In genomic region chr2:172465417-172466334, GRCh38 we compare ENCODE assay signal across 8 cellular contexts. TPM values are rescaled to one million over a fixed set of nuclear protein-coding genes. Genes with fewer than 3 reads are reported as not detected.
DNase-seq lines count a peak whose midpoint lies in the region; ATAC-seq, FAIRE-seq and TF ChIP-seq lines count a peak whose summit lies in the region.

No MANE protein-coding gene starts in this region.

- H3K9me3 ChIP-seq in right atrium auricular region: no peaks in the 10 kb centered on the region

- peaks cover 0 to 32% of the 10 kb centered on the region in 2 donors for H3K4me1 ChIP-seq in right atrium auricular region

- H3K27me3 Mint-ChIP-seq in T-helper 1 cell treated with Interleukin-12 subunit alpha and Interleukin-12 subunit beta and Interleukin-4 antibody, amounts not matched to agents 30 μg/mL and 1 μg/mL, for 36 hours (ENCODE audit: low read depth): no peaks in the 10 kb centered on the region

- H3K36me3 Mint-ChIP-seq in T-helper 1 cell treated with Interleukin-12 subunit alpha and Interleukin-12 subunit beta and Interleukin-4 antibody, amounts not matched to agents 30 μg/mL and 1 μg/mL, for 36 hours (ENCODE audit: low read depth): peaks cover 17% of the 10 kb centered on the region

- peaks cover 55% of the 10 kb centered on the region for H3K4me1 Mint-ChIP-seq in T-helper 1 cell treated with Interleukin-12 subunit alpha and Interleukin-12 subunit beta and Interleukin-4 antibody, amounts not matched to agents 30 μg/mL and 1 μg/mL, for 36 hours (ENCODE audit: low read depth)

- DNase-seq in NCI-H146 treated with DMSO at 0.1 percent for 48 hours (lab: John Stamatoyannopoulos, UW; ENCODE audit: unreplicated experiment) (peak; percentile 76), amniotic stem cell (lab: John Stamatoyannopoulos, UW) (peak; percentile 49), right atrium auricular region (ENCODE audit: low spot score) (peak; percentile 75), sciatic nerve (ENCODE audit: low spot score) (peak; percentile 82)

- H3K27ac Mint-ChIP-seq in T-helper 1 cell treated with Interleukin-12 subunit alpha and Interleukin-12 subunit beta and Interleukin-4 antibody, amounts not matched to agents 30 μg/mL and 1 μg/mL, for 36 hours: peak overlapping the region; percentile 21

- no peaks in the 10 kb centered on the region for H3K36me3 ChIP-seq in right atrium auricular region

- TF ChIP-seq CTCF in right atrium auricular region (IDR thresholded peaks at IDR 0.05): peak; percentile 62 to 87

- intact Hi-C loops in sciatic nerve (cut with DNase I): loop anchor here (5.0 kb wide), 1 partner anchor 293 kb away; no protein-coding TSS in a partner anchor

- peak; percentile 90 for FAIRE-seq in A204.1 (lab: Jason Lieb, UNC)

- ATAC-seq in GM18520 (IDR thresholded peaks at IDR 0.05; ENCODE audit: unreplicated experiment) (peak; percentile 38), sciatic nerve (peak; percentile 81), HG03460 (IDR thresholded peaks at IDR 0.05; ENCODE audit: unreplicated experiment) (no peak)

- H3K27me3 ChIP-seq in right atrium auricular region: no peaks in the 10 kb centered on the region

- no peaks in the 10 kb centered on the region for H3K9me3 Mint-ChIP-seq in T-helper 1 cell treated with Interleukin-12 subunit alpha and Interleukin-12 subunit beta and Interleukin-4 antibody, amounts not matched to agents 30 μg/mL and 1 μg/mL, for 36 hours

- peak overlapping the region; percentile 6 to 13 for H3K4me3 ChIP-seq in right atrium auricular region

- H3K4me3 Mint-ChIP-seq in T-helper 1 cell treated with Interleukin-12 subunit alpha and Interleukin-12 subunit beta and Interleukin-4 antibody, amounts not matched to agents 30 μg/mL and 1 μg/mL, for 36 hours: peak overlapping the region; percentile 11

- H3K27ac ChIP-seq in right atrium auricular region: no peak overlapping the region

RNA-seq across cellular contexts. Expression of gene ITGA6, which starts 38.3 kb away (rescaled TPM):
- 10 to 100 TPM; 31.2 to 54.3 TPM for total RNA-seq in right atrium auricular region
- total RNA-seq in sciatic nerve: 606 TPM

Comparison
In these comparisons a context has a peak if more than half of its experiments do, and no peak if none do; other contexts are left out.
1. RNA of gene ITGA6, which starts 38.3 kb away (total RNA-seq): 606 TPM in sciatic nerve (single experiment); 31.2 to 54.3 TPM in right atrium auricular region; every median in the first group is over 10 times any median in the second.
2. Peak in every context shown above with its lines, with median percentiles within 50 percentile points of each other: DNase-seq.